2 cellular contexts compared by ENCODE assay signal in the genomic region with DNA sequence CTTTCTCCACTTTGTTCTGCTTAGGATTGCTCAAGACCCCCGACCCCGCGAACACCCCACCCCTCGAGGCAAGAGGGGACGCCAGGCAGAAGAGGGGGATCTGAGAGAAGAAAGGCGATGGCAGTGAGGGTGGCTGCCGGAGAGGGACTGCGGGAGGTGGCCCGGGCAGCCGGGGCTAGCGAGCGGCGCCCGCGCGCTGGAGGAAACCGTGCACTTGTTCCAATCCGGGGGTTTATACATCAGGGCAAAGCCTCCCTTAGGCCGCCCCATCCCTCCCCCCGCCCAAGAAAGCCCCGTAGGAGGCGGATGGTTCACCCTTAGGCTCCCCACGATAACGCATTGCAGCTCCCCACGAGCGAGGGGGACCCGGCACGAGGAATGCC.
TF ChIP-seq lines count a peak whose summit lies in the region.

No MANE protein-coding gene starts in this region.

TF ChIP-seq in HepG2, 621 proteins besides CTCF, POLR2A, EP300 and RAD21:
- TF ChIP-seq ZFP82 (CRISPR knock-in tag; IDR thresholded peaks at IDR 0.05; ENCODE audit: borderline replicate concordance): 0 out of 2 replicates have a peak, but pooled peaks have one; percentile 4
- no peak for TF ChIP-seq LRRFIP1 (CRISPR knock-in tag; conservative IDR thresholded peaks at IDR 0.05)
TF ChIP-seq in HepG2: peak in this region for 1.

TF ChIP-seq in H1, 55 proteins besides CTCF, POLR2A, EP300 and RAD21:
- TF ChIP-seq TAF7 (optimal IDR thresholded peaks at IDR 0.05; ENCODE audit: borderline replicate concordance, low read depth, low read length): peak; percentile 25
- TF ChIP-seq CEBPB (IDR thresholded peaks at IDR 0.05; ENCODE audit: low read depth, low read length): no peak
- TF ChIP-seq CHD2 (IDR thresholded peaks at IDR 0.05; ENCODE audit: low read length): no peak
- peak; percentile 79 for TF ChIP-seq KDM4A (IDR thresholded peaks at IDR 0.05; ENCODE audit: low read depth, low read length, severe bottlenecking)
- TF ChIP-seq NANOG (IDR thresholded peaks at IDR 0.05; ENCODE audit: insufficient read depth, low read depth, low read length, poor library complexity, severe bottlenecking): no peak
- peak; percentile 65 for TF ChIP-seq ASH2L (IDR thresholded peaks at IDR 0.05; ENCODE audit: low read length)
